In genomic region chr1:19971657-19972056, GRCh38 we compare ENCODE assay signal across 9 cellular contexts. TPM values are rescaled to one million over a fixed set of nuclear protein-coding genes. Genes with fewer than 3 reads are reported as not detected.
"Had no signal": no experiment of that assay in that cellular context is flagged by ENCODE, and none has a peak within 500 bp of the region (broad histone marks: within the 10 kb centered on the region; RNA-seq: fewer than 3 reads in every experiment).

No MANE protein-coding gene starts in this region.

- H2AFZ ChIP-seq: GM23338 had no signal

- H3K4me2 ChIP-seq: GM23338 had no signal

- H3K27ac ChIP-seq: HL-60 had no signal

- FAIRE-seq: H1, H54 had no signal

- H3K4me3 ChIP-seq: GM23338 had no signal

- ATAC-seq: GM23338 had no signal

- DNase-seq: H9, HCEC 1CT, KG1 had no signal

RNA-seq across cellular contexts. Expression of gene PLA2G2A, which starts 7.8 kb away (rescaled TPM):
- total RNA-seq: GM23338, HT1080 had no signal
- polyA plus RNA-seq: IgD-negative memory B cell had no signal

RNA-seq across cellular contexts. Expression of gene PLA2G2E, which starts 48.2 kb away (rescaled TPM):
- total RNA-seq: GM23338, H1, H9, HT1080 had no signal
- polyA plus RNA-seq: GM23338, H1, IgD-negative memory B cell had no signal
